In the genomic region with DNA sequence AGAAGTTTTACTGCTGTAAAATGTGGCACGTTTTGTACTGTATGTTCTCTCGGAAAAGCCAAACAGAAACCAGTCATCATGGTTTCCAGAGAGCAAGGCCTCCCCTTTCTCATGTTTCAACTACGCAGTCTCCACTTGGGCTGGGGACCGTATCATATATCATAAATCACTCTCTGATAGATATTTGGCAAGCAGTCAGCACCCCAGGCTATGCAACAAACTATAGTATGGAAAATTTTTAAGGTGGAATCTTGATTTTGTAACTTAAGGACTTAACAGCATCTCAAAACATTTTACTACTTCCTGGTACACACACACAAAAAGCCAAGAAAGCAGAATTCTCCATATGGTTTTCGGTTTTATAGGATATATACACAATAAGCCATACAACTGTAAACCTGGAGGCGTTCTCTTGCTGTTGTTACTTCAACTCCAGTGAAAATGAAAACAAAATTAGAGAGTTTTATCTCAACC, we compare ENCODE assay signal across 1 cellular context.
TF ChIP-seq lines count a peak whose summit lies in the region.

No MANE protein-coding gene starts in this region.

TF ChIP-seq in HEK293, 187 proteins besides CTCF, POLR2A, EP300 and RAD21 (continued from another document and continues in another):
- TF ChIP-seq WT1 (tag by site-specific recombination; IDR thresholded peaks at IDR 0.05) (peak; percentile 81), ZNF354C (tag by site-specific recombination; IDR thresholded peaks at IDR 0.05; ENCODE audit: borderline replicate concordance, low read depth) (no peak), ZNF292 (tag by site-specific recombination; IDR thresholded peaks at IDR 0.05; ENCODE audit: borderline replicate concordance, low read depth) (no peak), ZNF768 (tag by site-specific recombination; IDR thresholded peaks at IDR 0.05) (no peak), BCL11A (tag by site-specific recombination; IDR thresholded peaks at IDR 0.05; ENCODE audit: low read depth) (no peak), ZNF184 (tag by site-specific recombination; IDR thresholded peaks at IDR 0.05) (no peak), ZNF423 (tag by site-specific recombination; IDR thresholded peaks at IDR 0.05) (no peak), ZNF175 (tag by site-specific recombination; IDR thresholded peaks at IDR 0.05) (no peak), GLIS2 (tag by site-specific recombination; IDR thresholded peaks at IDR 0.05) (no peak), ZNF157 (tag by site-specific recombination; IDR thresholded peaks at IDR 0.05) (no peak), REPIN1 (tag by site-specific recombination; IDR thresholded peaks at IDR 0.05; ENCODE audit: low read depth) (no peak), OVOL3 (tag by site-specific recombination; IDR thresholded peaks at IDR 0.05) (0 out of 2 replicates have a peak, but pooled peaks have one; percentile 54), ZNF624 (tag by site-specific recombination; IDR thresholded peaks at IDR 0.05) (no peak), ZNF777 (tag by site-specific recombination; IDR thresholded peaks at IDR 0.05; ENCODE audit: borderline replicate concordance) (no peak), ZNF350 (tag by site-specific recombination; IDR thresholded peaks at IDR 0.05) (no peak), MYNN (tag by site-specific recombination; IDR thresholded peaks at IDR 0.05; ENCODE audit: borderline replicate concordance) (no peak), ZNF843 (tag by site-specific recombination; IDR thresholded peaks at IDR 0.05) (peak; percentile 84; the same call in 1 of the 2 replicates), RBAK (tag by site-specific recombination; IDR thresholded peaks at IDR 0.05) (no peak), ZNF138 (tag by site-specific recombination; IDR thresholded peaks at IDR 0.05; ENCODE audit: borderline replicate concordance) (no peak), HOXD13 (CRISPR knock-in tag; IDR thresholded peaks at IDR 0.05; ENCODE audit: borderline replicate concordance) (peak; percentile 65; the same call in 1 of the 2 replicates), ZNF830 (tag by site-specific recombination; IDR thresholded peaks at IDR 0.05; ENCODE audit: low read depth) (no peak), ZNF747 (tag by site-specific recombination; IDR thresholded peaks at IDR 0.05) (no peak), ZNF660 (tag by site-specific recombination; IDR thresholded peaks at IDR 0.05) (peak; percentile 42; the same call in 1 of the 2 replicates), ZNF211 (tag by site-specific recombination; IDR thresholded peaks at IDR 0.05; ENCODE audit: low read depth) (no peak), ZNF785 (tag by site-specific recombination; IDR thresholded peaks at IDR 0.05) (no peak), ZNF596 (tag by site-specific recombination; IDR thresholded peaks at IDR 0.05) (no peak), ZNF214 (tag by site-specific recombination; IDR thresholded peaks at IDR 0.05; ENCODE audit: borderline replicate concordance) (no peak; the same call in 1 of the 2 replicates), ZNF548 (tag by site-specific recombination; IDR thresholded peaks at IDR 0.05) (no peak), ZNF510 (tag by site-specific recombination; IDR thresholded peaks at IDR 0.05; ENCODE audit: insufficient replicate concordance) (no peak), ZNF623 (tag by site-specific recombination; IDR thresholded peaks at IDR 0.05) (no peak), EGR2 (tag by site-specific recombination; IDR thresholded peaks at IDR 0.05; ENCODE audit: low read depth) (no peak), ZFP37 (tag by site-specific recombination; IDR thresholded peaks at IDR 0.05) (no peak)
- TF ChIP-seq, protein P1, sequence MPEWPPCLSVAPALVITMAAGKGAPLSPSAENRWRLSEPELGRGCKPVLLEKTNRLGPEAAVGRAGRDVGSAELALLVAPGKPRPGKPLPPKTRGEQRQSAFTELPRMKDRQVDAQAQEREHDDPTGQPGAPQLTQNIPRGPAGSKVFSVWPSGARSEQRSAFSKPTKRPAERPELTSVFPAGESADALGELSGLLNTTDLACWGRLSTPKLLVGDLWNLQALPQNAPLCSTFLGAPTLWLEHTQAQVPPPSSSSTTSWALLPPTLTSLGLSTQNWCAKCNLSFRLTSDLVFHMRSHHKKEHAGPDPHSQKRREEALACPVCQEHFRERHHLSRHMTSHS (tag by site-specific recombination; IDR thresholded peaks at IDR 0.05): no peak
- TF ChIP-seq, protein P2, sequence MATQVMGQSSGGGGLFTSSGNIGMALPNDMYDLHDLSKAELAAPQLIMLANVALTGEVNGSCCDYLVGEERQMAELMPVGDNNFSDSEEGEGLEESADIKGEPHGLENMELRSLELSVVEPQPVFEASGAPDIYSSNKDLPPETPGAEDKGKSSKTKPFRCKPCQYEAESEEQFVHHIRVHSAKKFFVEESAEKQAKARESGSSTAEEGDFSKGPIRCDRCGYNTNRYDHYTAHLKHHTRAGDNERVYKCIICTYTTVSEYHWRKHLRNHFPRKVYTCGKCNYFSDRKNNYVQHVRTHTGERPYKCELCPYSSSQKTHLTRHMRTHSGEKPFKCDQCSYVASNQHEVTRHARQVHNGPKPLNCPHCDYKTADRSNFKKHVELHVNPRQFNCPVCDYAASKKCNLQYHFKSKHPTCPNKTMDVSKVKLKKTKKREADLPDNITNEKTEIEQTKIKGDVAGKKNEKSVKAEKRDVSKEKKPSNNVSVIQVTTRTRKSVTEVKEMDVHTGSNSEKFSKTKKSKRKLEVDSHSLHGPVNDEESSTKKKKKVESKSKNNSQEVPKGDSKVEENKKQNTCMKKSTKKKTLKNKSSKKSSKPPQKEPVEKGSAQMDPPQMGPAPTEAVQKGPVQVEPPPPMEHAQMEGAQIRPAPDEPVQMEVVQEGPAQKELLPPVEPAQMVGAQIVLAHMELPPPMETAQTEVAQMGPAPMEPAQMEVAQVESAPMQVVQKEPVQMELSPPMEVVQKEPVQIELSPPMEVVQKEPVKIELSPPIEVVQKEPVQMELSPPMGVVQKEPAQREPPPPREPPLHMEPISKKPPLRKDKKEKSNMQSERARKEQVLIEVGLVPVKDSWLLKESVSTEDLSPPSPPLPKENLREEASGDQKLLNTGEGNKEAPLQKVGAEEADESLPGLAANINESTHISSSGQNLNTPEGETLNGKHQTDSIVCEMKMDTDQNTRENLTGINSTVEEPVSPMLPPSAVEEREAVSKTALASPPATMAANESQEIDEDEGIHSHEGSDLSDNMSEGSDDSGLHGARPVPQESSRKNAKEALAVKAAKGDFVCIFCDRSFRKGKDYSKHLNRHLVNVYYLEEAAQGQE (tag by site-specific recombination; IDR thresholded peaks at IDR 0.05): no peak
- TF ChIP-seq, protein P3, sequence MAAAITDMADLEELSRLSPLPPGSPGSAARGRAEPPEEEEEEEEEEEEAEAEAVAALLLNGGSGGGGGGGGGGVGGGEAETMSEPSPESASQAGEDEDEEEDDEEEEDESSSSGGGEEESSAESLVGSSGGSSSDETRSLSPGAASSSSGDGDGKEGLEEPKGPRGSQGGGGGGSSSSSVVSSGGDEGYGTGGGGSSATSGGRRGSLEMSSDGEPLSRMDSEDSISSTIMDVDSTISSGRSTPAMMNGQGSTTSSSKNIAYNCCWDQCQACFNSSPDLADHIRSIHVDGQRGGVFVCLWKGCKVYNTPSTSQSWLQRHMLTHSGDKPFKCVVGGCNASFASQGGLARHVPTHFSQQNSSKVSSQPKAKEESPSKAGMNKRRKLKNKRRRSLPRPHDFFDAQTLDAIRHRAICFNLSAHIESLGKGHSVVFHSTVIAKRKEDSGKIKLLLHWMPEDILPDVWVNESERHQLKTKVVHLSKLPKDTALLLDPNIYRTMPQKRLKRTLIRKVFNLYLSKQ (tag by site-specific recombination; IDR thresholded peaks at IDR 0.05; ENCODE audit: borderline replicate concordance): no peak
- TF ChIP-seq, protein P4, sequence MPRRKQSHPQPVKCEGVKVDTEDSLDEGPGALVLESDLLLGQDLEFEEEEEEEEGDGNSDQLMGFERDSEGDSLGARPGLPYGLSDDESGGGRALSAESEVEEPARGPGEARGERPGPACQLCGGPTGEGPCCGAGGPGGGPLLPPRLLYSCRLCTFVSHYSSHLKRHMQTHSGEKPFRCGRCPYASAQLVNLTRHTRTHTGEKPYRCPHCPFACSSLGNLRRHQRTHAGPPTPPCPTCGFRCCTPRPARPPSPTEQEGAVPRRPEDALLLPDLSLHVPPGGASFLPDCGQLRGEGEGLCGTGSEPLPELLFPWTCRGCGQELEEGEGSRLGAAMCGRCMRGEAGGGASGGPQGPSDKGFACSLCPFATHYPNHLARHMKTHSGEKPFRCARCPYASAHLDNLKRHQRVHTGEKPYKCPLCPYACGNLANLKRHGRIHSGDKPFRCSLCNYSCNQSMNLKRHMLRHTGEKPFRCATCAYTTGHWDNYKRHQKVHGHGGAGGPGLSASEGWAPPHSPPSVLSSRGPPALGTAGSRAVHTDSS (tag by site-specific recombination; IDR thresholded peaks at IDR 0.05): no peak
- TF ChIP-seq, protein P5, sequence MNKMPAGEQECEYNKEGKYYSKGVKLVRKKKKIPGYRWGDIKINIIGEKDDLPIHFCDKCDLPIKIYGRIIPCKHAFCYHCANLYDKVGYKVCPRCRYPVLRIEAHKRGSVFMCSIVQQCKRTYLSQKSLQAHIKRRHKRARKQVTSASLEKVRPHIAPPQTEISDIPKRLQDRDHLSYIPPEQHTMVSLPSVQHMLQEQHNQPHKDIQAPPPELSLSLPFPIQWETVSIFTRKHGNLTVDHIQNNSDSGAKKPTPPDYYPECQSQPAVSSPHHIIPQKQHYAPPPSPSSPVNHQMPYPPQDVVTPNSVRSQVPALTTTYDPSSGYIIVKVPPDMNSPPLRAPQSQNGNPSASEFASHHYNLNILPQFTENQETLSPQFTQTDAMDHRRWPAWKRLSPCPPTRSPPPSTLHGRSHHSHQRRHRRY (tag by site-specific recombination; IDR thresholded peaks at IDR 0.05): no peak
- TF ChIP-seq, protein P6, sequence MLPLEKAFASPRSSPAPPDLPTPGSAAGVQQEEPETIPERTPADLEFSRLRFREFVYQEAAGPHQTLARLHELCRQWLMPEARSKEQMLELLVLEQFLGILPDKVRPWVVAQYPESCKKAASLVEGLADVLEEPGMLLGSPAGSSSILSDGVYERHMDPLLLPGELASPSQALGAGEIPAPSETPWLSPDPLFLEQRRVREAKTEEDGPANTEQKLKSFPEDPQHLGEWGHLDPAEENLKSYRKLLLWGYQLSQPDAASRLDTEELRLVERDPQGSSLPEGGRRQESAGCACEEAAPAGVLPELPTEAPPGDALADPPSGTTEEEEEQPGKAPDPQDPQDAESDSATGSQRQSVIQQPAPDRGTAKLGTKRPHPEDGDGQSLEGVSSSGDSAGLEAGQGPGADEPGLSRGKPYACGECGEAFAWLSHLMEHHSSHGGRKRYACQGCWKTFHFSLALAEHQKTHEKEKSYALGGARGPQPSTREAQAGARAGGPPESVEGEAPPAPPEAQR (tag by site-specific recombination; IDR thresholded peaks at IDR 0.05): no peak
- TF ChIP-seq, protein P7, sequence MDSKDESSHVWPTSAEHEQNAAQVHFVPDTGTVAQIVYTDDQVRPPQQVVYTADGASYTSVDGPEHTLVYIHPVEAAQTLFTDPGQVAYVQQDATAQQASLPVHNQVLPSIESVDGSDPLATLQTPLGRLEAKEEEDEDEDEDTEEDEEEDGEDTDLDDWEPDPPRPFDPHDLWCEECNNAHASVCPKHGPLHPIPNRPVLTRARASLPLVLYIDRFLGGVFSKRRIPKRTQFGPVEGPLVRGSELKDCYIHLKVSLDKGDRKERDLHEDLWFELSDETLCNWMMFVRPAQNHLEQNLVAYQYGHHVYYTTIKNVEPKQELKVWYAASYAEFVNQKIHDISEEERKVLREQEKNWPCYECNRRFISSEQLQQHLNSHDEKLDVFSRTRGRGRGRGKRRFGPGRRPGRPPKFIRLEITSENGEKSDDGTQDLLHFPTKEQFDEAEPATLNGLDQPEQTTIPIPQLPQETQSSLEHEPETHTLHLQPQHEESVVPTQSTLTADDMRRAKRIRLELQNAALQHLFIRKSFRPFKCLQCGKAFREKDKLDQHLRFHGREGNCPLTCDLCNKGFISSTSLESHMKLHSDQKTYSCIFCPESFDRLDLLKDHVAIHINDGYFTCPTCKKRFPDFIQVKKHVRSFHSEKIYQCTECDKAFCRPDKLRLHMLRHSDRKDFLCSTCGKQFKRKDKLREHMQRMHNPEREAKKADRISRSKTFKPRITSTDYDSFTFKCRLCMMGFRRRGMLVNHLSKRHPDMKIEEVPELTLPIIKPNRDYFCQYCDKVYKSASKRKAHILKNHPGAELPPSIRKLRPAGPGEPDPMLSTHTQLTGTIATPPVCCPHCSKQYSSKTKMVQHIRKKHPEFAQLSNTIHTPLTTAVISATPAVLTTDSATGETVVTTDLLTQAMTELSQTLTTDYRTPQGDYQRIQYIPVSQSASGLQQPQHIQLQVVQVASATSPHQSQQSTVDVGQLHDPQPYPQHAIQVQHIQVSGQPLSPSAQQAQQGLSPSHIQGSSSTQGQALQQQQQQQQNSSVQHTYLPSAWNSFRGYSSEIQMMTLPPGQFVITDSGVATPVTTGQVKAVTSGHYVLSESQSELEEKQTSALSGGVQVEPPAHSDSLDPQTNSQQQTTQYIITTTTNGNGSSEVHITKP (tag by site-specific recombination; IDR thresholded peaks at IDR 0.05): no peak
- TF ChIP-seq, protein P8, sequence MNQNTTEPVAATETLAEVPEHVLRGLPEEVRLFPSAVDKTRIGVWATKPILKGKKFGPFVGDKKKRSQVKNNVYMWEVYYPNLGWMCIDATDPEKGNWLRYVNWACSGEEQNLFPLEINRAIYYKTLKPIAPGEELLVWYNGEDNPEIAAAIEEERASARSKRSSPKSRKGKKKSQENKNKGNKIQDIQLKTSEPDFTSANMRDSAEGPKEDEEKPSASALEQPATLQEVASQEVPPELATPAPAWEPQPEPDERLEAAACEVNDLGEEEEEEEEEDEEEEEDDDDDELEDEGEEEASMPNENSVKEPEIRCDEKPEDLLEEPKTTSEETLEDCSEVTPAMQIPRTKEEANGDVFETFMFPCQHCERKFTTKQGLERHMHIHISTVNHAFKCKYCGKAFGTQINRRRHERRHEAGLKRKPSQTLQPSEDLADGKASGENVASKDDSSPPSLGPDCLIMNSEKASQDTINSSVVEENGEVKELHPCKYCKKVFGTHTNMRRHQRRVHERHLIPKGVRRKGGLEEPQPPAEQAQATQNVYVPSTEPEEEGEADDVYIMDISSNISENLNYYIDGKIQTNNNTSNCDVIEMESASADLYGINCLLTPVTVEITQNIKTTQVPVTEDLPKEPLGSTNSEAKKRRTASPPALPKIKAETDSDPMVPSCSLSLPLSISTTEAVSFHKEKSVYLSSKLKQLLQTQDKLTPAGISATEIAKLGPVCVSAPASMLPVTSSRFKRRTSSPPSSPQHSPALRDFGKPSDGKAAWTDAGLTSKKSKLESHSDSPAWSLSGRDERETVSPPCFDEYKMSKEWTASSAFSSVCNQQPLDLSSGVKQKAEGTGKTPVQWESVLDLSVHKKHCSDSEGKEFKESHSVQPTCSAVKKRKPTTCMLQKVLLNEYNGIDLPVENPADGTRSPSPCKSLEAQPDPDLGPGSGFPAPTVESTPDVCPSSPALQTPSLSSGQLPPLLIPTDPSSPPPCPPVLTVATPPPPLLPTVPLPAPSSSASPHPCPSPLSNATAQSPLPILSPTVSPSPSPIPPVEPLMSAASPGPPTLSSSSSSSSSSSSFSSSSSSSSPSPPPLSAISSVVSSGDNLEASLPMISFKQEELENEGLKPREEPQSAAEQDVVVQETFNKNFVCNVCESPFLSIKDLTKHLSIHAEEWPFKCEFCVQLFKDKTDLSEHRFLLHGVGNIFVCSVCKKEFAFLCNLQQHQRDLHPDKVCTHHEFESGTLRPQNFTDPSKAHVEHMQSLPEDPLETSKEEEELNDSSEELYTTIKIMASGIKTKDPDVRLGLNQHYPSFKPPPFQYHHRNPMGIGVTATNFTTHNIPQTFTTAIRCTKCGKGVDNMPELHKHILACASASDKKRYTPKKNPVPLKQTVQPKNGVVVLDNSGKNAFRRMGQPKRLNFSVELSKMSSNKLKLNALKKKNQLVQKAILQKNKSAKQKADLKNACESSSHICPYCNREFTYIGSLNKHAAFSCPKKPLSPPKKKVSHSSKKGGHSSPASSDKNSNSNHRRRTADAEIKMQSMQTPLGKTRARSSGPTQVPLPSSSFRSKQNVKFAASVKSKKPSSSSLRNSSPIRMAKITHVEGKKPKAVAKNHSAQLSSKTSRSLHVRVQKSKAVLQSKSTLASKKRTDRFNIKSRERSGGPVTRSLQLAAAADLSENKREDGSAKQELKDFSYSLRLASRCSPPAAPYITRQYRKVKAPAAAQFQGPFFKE (tag by site-specific recombination; IDR thresholded peaks at IDR 0.05; ENCODE audit: borderline replicate concordance): no peak
